8 cellular contexts compared by ENCODE assay signal in the genomic region with DNA sequence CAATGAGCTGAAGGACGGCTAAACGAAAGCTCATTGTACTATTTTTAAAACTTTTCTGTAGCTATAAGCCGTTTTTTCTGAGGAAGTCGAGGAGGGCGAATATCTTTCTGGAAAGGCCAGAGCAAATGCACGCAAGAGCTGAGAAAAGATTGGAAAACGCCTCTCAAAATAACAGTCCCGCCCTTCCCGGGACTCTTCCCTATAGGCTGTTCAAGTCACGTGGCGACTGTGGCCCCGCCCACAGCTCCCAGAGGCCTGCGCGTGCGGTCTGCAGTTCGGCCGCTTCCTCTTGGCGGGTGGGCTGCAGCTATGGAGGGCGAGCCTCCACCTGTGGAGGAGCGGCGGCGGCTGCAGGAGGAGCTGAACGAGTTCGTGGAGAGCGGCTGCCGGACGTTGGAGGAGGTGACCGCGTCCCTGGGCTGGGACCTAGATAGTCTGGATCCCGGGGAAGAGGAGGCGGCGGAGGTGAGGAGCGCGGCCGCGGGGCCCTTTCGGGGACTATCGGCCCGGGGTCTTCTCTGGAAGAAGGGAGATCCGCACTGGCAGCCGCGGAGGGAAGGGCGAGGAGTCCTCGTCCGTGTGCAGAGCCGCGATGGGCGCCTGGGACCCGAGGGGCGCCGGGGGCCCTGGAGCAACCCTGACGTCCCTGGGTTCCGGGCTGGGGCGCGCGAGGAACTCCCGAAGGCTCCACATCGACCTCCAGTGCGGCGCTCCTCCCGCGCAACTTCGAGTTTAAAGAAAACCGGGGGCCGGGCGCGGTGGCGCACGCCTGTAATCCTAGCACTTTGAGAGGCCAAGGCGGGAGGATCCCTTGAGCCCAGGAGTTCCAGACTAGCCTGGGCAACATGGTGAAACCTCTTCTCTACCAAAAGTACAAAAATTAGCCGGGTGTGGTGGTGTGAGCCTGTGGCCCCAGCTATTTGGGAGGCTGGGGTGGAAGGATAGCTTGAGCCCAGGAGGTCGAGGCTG. TPM values are rescaled to one million over a fixed set of nuclear protein-coding genes. Genes with fewer than 3 reads are reported as not detected.
DNase-seq lines count a peak whose midpoint lies in the region; ATAC-seq and TF ChIP-seq lines count a peak whose summit lies in the region.

A gene with protein sequence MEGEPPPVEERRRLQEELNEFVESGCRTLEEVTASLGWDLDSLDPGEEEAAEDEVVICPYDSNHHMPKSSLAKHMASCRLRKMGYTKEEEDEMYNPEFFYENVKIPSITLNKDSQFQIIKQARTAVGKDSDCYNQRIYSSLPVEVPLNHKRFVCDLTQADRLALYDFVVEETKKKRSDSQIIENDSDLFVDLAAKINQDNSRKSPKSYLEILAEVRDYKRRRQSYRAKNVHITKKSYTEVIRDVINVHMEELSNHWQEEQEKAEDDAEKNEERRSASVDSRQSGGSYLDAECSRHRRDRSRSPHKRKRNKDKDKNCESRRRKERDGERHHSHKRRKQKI (plus strand): TSS at position 250 of the 969 bp plus-strand sequence. CDS start 60 bp downstream, at position 310.

- H3K36me3 ChIP-seq in prostate gland (no peaks in the 10 kb centered on the region), urinary bladder (ENCODE audit: insufficient read depth) (no peaks in the 10 kb centered on the region)

- H3K4me1 ChIP-seq in prostate gland (replicated peaks), result no peaks in the 10 kb centered on the region
- peaks cover 2% of the 10 kb centered on the region for H3K4me1 ChIP-seq in urinary bladder (ENCODE audit: insufficient read depth)

- ATAC-seq in HG02870 (IDR thresholded peaks at IDR 0.05; ENCODE audit: unreplicated experiment), result peak; percentile 99
- peak; percentile 99 for ATAC-seq in left ventricle myocardium superior

- in situ Hi-C loops in GM13976 (cut with MboI; ENCODE audit: low sequenced_read_pairs, unreplicated experiment), result no loop called here

- under 1% methylated on average over 69 of the region's 72 CpGs for WGBS in prostate gland
- under 1% methylated on average over 72 of the region's 72 CpGs for WGBS in urinary bladder

- peak; percentile 84 for TF ChIP-seq POLR2A in prostate gland (IDR thresholded peaks at IDR 0.05)

- no peaks in the 10 kb centered on the region for H3K27me3 ChIP-seq in prostate gland (replicated peaks; ENCODE audit: insufficient read depth)

- peak; percentile 95 for DNase-seq in GM13976 (ENCODE audit: low spot score)
- peak; percentile 87 for DNase-seq in NCI-H146 treated with DMSO at 0.1 percent for 48 hours (lab: John Stamatoyannopoulos, UW; ENCODE audit: unreplicated experiment)
- DNase-seq in amniotic stem cell (lab: John Stamatoyannopoulos, UW), result peak; percentile 91
- DNase-seq in left ventricle myocardium superior, result peak; percentile 98
- peak; percentile 95 for DNase-seq in prostate gland (ENCODE audit: low spot score)

- H3K27ac ChIP-seq in prostate gland (peak within 1 kb of the TSS; percentile 58 to 61), urinary bladder (ENCODE audit: low read depth) (peak within 1 kb of the TSS; percentile 43)

- no peak for TF ChIP-seq CTCF in GM13976 (IDR thresholded peaks at IDR 0.05; ENCODE audit: borderline replicate concordance, control extremely low read depth, extremely low read depth, insufficient read depth, missing control alignments)
- peak in 2 of 4 experiments; percentile 15 to 16 for TF ChIP-seq CTCF in prostate gland (IDR thresholded peaks at IDR 0.05)

- no peaks in the 10 kb centered on the region for H3K9me3 ChIP-seq in prostate gland

- H3K4me3 ChIP-seq in prostate gland (peak within 1 kb of the TSS; percentile 82 to 97), urinary bladder (ENCODE audit: low read depth, low read length) (peak within 1 kb of the TSS; percentile 94)

- intact Hi-C loops in T-helper 1 cell treated with Interleukin-12 subunit alpha and Interleukin-12 subunit beta and Interleukin-4 antibody, amounts not matched to agents 30 ng/mL and 1 ng/mL, for 36 hours (cut with micrococcal nuclease), result loop anchor here (1.0 to 10.0 kb wide), 8 partner anchors 48 to 845 kb away; a partner anchor contains a TSS
- intact Hi-C loops in left ventricle myocardium superior (cut with micrococcal nuclease), result no loop called here
- intact Hi-C loops in prostate gland (cut with DNase I), result loop anchor here (2.0 to 10.0 kb wide), 2 partner anchors 195 to 277 kb away; a partner anchor contains a TSS

RNA-seq across cellular contexts. Expression of the gene that starts here (rescaled TPM):
- total RNA-seq in T-helper 1 cell treated with Interleukin-12 subunit alpha and Interleukin-12 subunit beta and Interleukin-4 antibody, amounts not matched to agents 30 ng/mL and 1 ng/mL, for 36 hours, result 15.2 and 15.3 TPM in 2 replicates
- 17.3 TPM for total RNA-seq in left ventricle myocardium superior
- total RNA-seq in prostate gland, result 10 to 100 TPM; 13.1 to 19.9 TPM
- 34.4 TPM for total RNA-seq in urinary bladder
- 11.0 TPM for polyA plus RNA-seq in urinary bladder

Comparison
In these comparisons a context has a peak if more than half of its experiments do, and no peak if none do; other contexts are left out.
1. Peak in every context shown above with its lines: DNase-seq, ATAC-seq, H3K4me3 ChIP-seq and H3K27ac ChIP-seq.